Comparison of ENCODE assay signal across 33 cellular contexts in the genomic region with DNA sequence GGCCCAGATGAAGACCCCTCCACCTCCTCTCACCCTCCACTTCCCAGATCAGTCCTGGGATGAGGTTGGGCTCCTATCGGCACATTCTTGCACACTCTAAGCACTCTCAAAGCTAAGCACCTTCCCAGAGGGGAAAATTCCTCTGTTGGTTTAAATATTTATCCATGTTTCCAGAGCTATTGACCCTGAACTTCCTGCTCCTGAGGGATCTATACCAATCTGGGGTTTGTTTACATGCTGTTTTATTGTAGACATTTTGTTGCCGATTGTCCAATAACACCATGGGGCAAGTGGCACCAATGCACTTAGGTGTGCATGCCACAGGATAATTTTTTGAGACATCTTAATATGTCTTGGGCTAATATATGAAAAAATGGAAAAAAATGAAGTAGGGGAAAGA.
"Had no signal": no experiment of that assay in that cellular context is flagged by ENCODE, and none has a peak within 500 bp of the region (broad histone marks: within the 10 kb centered on the region; RNA-seq: fewer than 3 reads in every experiment).

No MANE protein-coding gene starts in this region.

- H3K4me1 ChIP-seq: adrenal gland, body of pancreas, breast epithelium had no signal

- H3K27ac Mint-ChIP-seq: activated B cell treated with CpG ODN at 0.5 μM for 24 hours; activated CD4-positive, alpha-beta memory T cell treated with anti-CD3 and anti-CD28 coated beads for 36 hours; activated CD4-positive, alpha-beta T cell treated with anti-CD3 and anti-CD28 coated beads, Interleukin-2, amount 10 ng/mL, durations not matched to agents 24 days and 14 days; activated CD8-positive, alpha-beta T cell treated with anti-CD3 and anti-CD28 coated beads for 36 hours; activated naive CD4-positive, alpha-beta T cell treated with anti-CD3 and anti-CD28 coated beads for 36 hours; activated naive CD4-positive, alpha-beta T cell treated with anti-CD3 and anti-CD28 coated beads, Interleukin-2, amount 50 U/mL, for 72 hours; activated naive CD8-positive, alpha-beta T cell treated with anti-CD3 and anti-CD28 coated beads for 36 hours; activated T-cell treated with anti-CD3 and anti-CD28 coated beads, Interleukin-2, amount 50 U/mL, for 72 hours; activated T-helper 1 cell treated with anti-CD3 and anti-CD28 coated beads, Interleukin-12 subunit alpha, Interleukin-12 subunit beta, Interleukin-2, Interleukin-4 antibody, amounts not matched to agents 30 ng/mL and 10 ng/mL and 1 ng/mL, durations not matched to agents 14 hours and 24 hours and 36 hours; activated T-helper 17 cell treated with anti-CD3 and anti-CD28 coated beads, Interleukin-2, amount 50 U/mL, for 72 hours; T-cell; T-helper 17 cell had no signal

- H3K4me1 Mint-ChIP-seq: activated B cell treated with CpG ODN at 0.5 μM for 24 hours; activated CD4-positive, alpha-beta T cell treated with anti-CD3 and anti-CD28 coated beads, Interleukin-2, amount 10 ng/mL, durations not matched to agents 24 days and 14 days; activated naive CD8-positive, alpha-beta T cell treated with anti-CD3 and anti-CD28 coated beads for 36 hours; activated T-helper 17 cell treated with anti-CD3 and anti-CD28 coated beads, Interleukin-2, amount 50 U/mL, for 72 hours; T-cell; T-helper 17 cell had no signal

- H3K27ac ChIP-seq: adrenal gland, body of pancreas, brain microvascular endothelial cell, breast epithelium, VCaP had no signal

- ATAC-seq: activated CD8-positive, alpha-beta T cell treated with anti-CD3 and anti-CD28 coated beads for 36 hours; activated naive CD4-positive, alpha-beta T cell treated with anti-CD3 and anti-CD28 coated beads, Interleukin-2, amount 50 U/mL, for 72 hours; activated T-cell treated with anti-CD3 and anti-CD28 coated beads, Interleukin-2, amount 50 U/mL, for 4 hours; activated T-cell treated with anti-CD3 and anti-CD28 coated beads, Interleukin-2, amount 50 U/mL, for 72 hours; activated T-helper 17 cell treated with anti-CD3 and anti-CD28 coated beads, Interleukin-2, amount 50 U/mL, for 72 hours; body of pancreas; T-cell; T-helper 17 cell had no signal

- H3K27me3 ChIP-seq: adrenal gland, body of pancreas, brain microvascular endothelial cell, breast epithelium had no signal

- H3K9me3 Mint-ChIP-seq: activated B cell treated with CpG ODN at 0.5 μM for 24 hours; activated CD4-positive, alpha-beta T cell treated with anti-CD3 and anti-CD28 coated beads, Interleukin-2, amount 10 ng/mL, durations not matched to agents 24 days and 14 days; activated CD8-positive, alpha-beta T cell treated with anti-CD3 and anti-CD28 coated beads for 36 hours; activated naive CD8-positive, alpha-beta T cell treated with anti-CD3 and anti-CD28 coated beads for 36 hours; activated T-helper 1 cell treated with anti-CD3 and anti-CD28 coated beads, Interleukin-12 subunit alpha, Interleukin-12 subunit beta, Interleukin-2, Interleukin-4 antibody, amounts not matched to agents 30 ng/mL and 10 ng/mL and 1 ng/mL, durations not matched to agents 14 hours and 24 hours and 36 hours had no signal

- H3K4me3 ChIP-seq: adrenal gland, body of pancreas, breast epithelium had no signal

- H3K27me3 Mint-ChIP-seq: activated CD4-positive, alpha-beta memory T cell treated with anti-CD3 and anti-CD28 coated beads for 36 hours; activated CD4-positive, alpha-beta T cell treated with anti-CD3 and anti-CD28 coated beads, Interleukin-2, amount 10 ng/mL, durations not matched to agents 24 days and 14 days; activated CD8-positive, alpha-beta T cell treated with anti-CD3 and anti-CD28 coated beads for 36 hours; activated naive CD8-positive, alpha-beta T cell treated with anti-CD3 and anti-CD28 coated beads for 36 hours had no signal

- H3K9me3 ChIP-seq: adrenal gland, body of pancreas, breast epithelium had no signal

- H3K36me3 ChIP-seq: adrenal gland, brain microvascular endothelial cell, breast epithelium had no signal

- DNase-seq: activated B cell treated with CpG ODN at 0.5 μM for 24 hours; activated CD4-positive, alpha-beta memory T cell treated with anti-CD3 and anti-CD28 coated beads for 36 hours; activated CD4-positive, alpha-beta T cell treated with anti-CD3 and anti-CD28 coated beads for 4 hours; activated CD4-positive, alpha-beta T cell treated with anti-CD3 and anti-CD28 coated beads, Interleukin-2, amount 10 ng/mL, durations not matched to agents 24 days and 14 days; activated CD4-positive, alpha-beta T cell treated with anti-CD3 and anti-CD28 coated beads, Interleukin-2, amount 50 U/mL, for 1 hour; activated CD4-positive, alpha-beta T cell treated with anti-CD3 and anti-CD28 coated beads, Interleukin-2, amount 50 U/mL, for 4 hours; activated CD4-positive, CD25-positive, alpha-beta regulatory T cell treated with anti-CD3 and anti-CD28 coated beads, Interleukin-2, amount 50 U/mL, for 72 hours; activated CD8-positive, alpha-beta memory T cell treated with anti-CD3 and anti-CD28 coated beads, Interleukin-2, amount 50 U/mL, for 4 hours; activated CD8-positive, alpha-beta T cell treated with anti-CD3 and anti-CD28 coated beads for 36 hours; activated effector memory CD4-positive, alpha-beta T cell treated with anti-CD3 and anti-CD28 coated beads, Interleukin-2, amount 50 U/mL, for 16 hours; activated gamma-delta T cell treated with Interleukin-2 at 50 U/mL for 16 hours; activated naive CD4-positive, alpha-beta T cell; activated naive CD4-positive, alpha-beta T cell treated with anti-CD3 and anti-CD28 coated beads for 36 hours; activated naive CD4-positive, alpha-beta T cell treated with anti-CD3 and anti-CD28 coated beads, Interleukin-2, amount 50 U/mL, for 16 hours; activated naive CD8-positive, alpha-beta T cell treated with anti-CD3 and anti-CD28 coated beads for 36 hours; activated T-cell treated with anti-CD3 and anti-CD28 coated beads for 4 hours; activated T-cell treated with anti-CD3 and anti-CD28 coated beads, Interleukin-2, amount 50 U/mL, for 1 hour; activated T-cell treated with anti-CD3 and anti-CD28 coated beads, Interleukin-2, amount 50 U/mL, for 4 hours; activated T-cell treated with anti-CD3 and anti-CD28 coated beads, Interleukin-2, amount 50 U/mL, for 72 hours; adrenal gland; amniotic stem cell; aorta; body of pancreas; brain microvascular endothelial cell; central memory CD4-positive, alpha-beta T cell; T-cell; T-helper 17 cell; T1000 had no signal

- H3K36me3 Mint-ChIP-seq: activated CD4-positive, alpha-beta memory T cell treated with anti-CD3 and anti-CD28 coated beads for 36 hours; activated naive CD4-positive, alpha-beta T cell treated with anti-CD3 and anti-CD28 coated beads, Interleukin-2, amount 50 U/mL, for 72 hours; activated naive CD8-positive, alpha-beta T cell treated with anti-CD3 and anti-CD28 coated beads for 36 hours; T-cell had no signal

- H3K4me3 Mint-ChIP-seq: activated B cell treated with CpG ODN at 0.5 μM for 24 hours; activated CD4-positive, alpha-beta memory T cell treated with anti-CD3 and anti-CD28 coated beads for 36 hours; activated CD4-positive, alpha-beta T cell treated with anti-CD3 and anti-CD28 coated beads, Interleukin-2, amount 10 ng/mL, durations not matched to agents 24 days and 14 days; activated CD8-positive, alpha-beta T cell treated with anti-CD3 and anti-CD28 coated beads for 36 hours; activated naive CD4-positive, alpha-beta T cell treated with anti-CD3 and anti-CD28 coated beads for 36 hours; activated naive CD8-positive, alpha-beta T cell treated with anti-CD3 and anti-CD28 coated beads for 36 hours; activated T-cell treated with anti-CD3 and anti-CD28 coated beads, Interleukin-2, amount 50 U/mL, for 4 hours; activated T-cell treated with anti-CD3 and anti-CD28 coated beads, Interleukin-2, amount 50 U/mL, for 72 hours; activated T-helper 1 cell treated with anti-CD3 and anti-CD28 coated beads, Interleukin-12 subunit alpha, Interleukin-12 subunit beta, Interleukin-2, Interleukin-4 antibody, amounts not matched to agents 30 ng/mL and 10 ng/mL and 1 ng/mL, durations not matched to agents 14 hours and 24 hours and 36 hours; activated T-helper 17 cell treated with anti-CD3 and anti-CD28 coated beads, Interleukin-2, amount 50 U/mL, for 72 hours; T-cell; T-helper 17 cell had no signal
